1 cellular context compared by ENCODE assay signal in genomic region chr15:93241696-93242585, GRCh38.
TF ChIP-seq lines count a peak whose summit lies in the region.

No MANE protein-coding gene starts in this region.

TF ChIP-seq in H1, 55 proteins besides CTCF, POLR2A, EP300 and RAD21 (continued from another document):
- TF ChIP-seq, protein P1, sequence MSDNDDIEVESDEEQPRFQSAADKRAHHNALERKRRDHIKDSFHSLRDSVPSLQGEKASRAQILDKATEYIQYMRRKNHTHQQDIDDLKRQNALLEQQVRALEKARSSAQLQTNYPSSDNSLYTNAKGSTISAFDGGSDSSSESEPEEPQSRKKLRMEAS (IDR thresholded peaks at IDR 0.05): peak; percentile 32; the same call in 1 of the 2 replicates
- TF ChIP-seq CTBP2 (IDR thresholded peaks at IDR 0.05; ENCODE audit: borderline replicate concordance, insufficient read depth, insufficient read length, low read length): peak; percentile 40
- 0 out of 2 replicates have a peak, but pooled peaks have one; percentile 12 for TF ChIP-seq JUND (IDR thresholded peaks at IDR 0.05; ENCODE audit: low read length)
- TF ChIP-seq E2F6 (IDR thresholded peaks at IDR 0.05): peak; percentile 80
- TF ChIP-seq SP4 (IDR thresholded peaks at IDR 0.05; ENCODE audit: low read length): 0 out of 2 replicates have a peak, but pooled peaks have one; percentile 38
- 0 out of 4 replicates have a peak, but pooled peaks of 1 of the 2 experiments have one; percentile 9 for TF ChIP-seq SIN3A (conservative IDR thresholded peaks at IDR 0.05 in 1 of 2, IDR thresholded peaks at IDR 0.05 in 1 of 2; ENCODE audit: low read depth in 1 of 2, low read length in 2 of 2)
- TF ChIP-seq TBP (IDR thresholded peaks at IDR 0.05; ENCODE audit: low read depth, low read length): no peak
- TF ChIP-seq CBX8 (IDR thresholded peaks at IDR 0.05; ENCODE audit: borderline replicate concordance, low read depth, low read length): no peak
- TF ChIP-seq, protein P2, sequence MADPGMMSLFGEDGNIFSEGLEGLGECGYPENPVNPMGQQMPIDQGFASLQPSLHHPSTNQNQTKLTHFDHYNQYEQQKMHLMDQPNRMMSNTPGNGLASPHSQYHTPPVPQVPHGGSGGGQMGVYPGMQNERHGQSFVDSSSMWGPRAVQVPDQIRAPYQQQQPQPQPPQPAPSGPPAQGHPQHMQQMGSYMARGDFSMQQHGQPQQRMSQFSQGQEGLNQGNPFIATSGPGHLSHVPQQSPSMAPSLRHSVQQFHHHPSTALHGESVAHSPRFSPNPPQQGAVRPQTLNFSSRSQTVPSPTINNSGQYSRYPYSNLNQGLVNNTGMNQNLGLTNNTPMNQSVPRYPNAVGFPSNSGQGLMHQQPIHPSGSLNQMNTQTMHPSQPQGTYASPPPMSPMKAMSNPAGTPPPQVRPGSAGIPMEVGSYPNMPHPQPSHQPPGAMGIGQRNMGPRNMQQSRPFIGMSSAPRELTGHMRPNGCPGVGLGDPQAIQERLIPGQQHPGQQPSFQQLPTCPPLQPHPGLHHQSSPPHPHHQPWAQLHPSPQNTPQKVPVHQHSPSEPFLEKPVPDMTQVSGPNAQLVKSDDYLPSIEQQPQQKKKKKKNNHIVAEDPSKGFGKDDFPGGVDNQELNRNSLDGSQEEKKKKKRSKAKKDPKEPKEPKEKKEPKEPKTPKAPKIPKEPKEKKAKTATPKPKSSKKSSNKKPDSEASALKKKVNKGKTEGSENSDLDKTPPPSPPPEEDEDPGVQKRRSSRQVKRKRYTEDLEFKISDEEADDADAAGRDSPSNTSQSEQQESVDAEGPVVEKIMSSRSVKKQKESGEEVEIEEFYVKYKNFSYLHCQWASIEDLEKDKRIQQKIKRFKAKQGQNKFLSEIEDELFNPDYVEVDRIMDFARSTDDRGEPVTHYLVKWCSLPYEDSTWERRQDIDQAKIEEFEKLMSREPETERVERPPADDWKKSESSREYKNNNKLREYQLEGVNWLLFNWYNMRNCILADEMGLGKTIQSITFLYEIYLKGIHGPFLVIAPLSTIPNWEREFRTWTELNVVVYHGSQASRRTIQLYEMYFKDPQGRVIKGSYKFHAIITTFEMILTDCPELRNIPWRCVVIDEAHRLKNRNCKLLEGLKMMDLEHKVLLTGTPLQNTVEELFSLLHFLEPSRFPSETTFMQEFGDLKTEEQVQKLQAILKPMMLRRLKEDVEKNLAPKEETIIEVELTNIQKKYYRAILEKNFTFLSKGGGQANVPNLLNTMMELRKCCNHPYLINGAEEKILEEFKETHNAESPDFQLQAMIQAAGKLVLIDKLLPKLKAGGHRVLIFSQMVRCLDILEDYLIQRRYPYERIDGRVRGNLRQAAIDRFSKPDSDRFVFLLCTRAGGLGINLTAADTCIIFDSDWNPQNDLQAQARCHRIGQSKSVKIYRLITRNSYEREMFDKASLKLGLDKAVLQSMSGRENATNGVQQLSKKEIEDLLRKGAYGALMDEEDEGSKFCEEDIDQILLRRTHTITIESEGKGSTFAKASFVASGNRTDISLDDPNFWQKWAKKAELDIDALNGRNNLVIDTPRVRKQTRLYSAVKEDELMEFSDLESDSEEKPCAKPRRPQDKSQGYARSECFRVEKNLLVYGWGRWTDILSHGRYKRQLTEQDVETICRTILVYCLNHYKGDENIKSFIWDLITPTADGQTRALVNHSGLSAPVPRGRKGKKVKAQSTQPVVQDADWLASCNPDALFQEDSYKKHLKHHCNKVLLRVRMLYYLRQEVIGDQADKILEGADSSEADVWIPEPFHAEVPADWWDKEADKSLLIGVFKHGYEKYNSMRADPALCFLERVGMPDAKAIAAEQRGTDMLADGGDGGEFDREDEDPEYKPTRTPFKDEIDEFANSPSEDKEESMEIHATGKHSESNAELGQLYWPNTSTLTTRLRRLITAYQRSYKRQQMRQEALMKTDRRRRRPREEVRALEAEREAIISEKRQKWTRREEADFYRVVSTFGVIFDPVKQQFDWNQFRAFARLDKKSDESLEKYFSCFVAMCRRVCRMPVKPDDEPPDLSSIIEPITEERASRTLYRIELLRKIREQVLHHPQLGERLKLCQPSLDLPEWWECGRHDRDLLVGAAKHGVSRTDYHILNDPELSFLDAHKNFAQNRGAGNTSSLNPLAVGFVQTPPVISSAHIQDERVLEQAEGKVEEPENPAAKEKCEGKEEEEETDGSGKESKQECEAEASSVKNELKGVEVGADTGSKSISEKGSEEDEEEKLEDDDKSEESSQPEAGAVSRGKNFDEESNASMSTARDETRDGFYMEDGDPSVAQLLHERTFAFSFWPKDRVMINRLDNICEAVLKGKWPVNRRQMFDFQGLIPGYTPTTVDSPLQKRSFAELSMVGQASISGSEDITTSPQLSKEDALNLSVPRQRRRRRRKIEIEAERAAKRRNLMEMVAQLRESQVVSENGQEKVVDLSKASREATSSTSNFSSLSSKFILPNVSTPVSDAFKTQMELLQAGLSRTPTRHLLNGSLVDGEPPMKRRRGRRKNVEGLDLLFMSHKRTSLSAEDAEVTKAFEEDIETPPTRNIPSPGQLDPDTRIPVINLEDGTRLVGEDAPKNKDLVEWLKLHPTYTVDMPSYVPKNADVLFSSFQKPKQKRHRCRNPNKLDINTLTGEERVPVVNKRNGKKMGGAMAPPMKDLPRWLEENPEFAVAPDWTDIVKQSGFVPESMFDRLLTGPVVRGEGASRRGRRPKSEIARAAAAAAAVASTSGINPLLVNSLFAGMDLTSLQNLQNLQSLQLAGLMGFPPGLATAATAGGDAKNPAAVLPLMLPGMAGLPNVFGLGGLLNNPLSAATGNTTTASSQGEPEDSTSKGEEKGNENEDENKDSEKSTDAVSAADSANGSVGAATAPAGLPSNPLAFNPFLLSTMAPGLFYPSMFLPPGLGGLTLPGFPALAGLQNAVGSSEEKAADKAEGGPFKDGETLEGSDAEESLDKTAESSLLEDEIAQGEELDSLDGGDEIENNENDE (IDR thresholded peaks at IDR 0.05; ENCODE audit: insufficient replicate concordance, low read length): peak; percentile 38
- peak in 1 of 2 experiments; percentile 63; a peak in 1 of 4 replicates for TF ChIP-seq HDAC2 (IDR thresholded peaks at IDR 0.05; ENCODE audit: borderline replicate concordance in 1 of 2, low read depth in 2 of 2, low read length in 2 of 2)
- 0 out of 2 replicates have a peak, but pooled peaks have one; percentile 7 for TF ChIP-seq CREB1 (IDR thresholded peaks at IDR 0.05)
- TF ChIP-seq, protein P3, sequence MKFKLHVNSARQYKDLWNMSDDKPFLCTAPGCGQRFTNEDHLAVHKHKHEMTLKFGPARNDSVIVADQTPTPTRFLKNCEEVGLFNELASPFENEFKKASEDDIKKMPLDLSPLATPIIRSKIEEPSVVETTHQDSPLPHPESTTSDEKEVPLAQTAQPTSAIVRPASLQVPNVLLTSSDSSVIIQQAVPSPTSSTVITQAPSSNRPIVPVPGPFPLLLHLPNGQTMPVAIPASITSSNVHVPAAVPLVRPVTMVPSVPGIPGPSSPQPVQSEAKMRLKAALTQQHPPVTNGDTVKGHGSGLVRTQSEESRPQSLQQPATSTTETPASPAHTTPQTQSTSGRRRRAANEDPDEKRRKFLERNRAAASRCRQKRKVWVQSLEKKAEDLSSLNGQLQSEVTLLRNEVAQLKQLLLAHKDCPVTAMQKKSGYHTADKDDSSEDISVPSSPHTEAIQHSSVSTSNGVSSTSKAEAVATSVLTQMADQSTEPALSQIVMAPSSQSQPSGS (IDR thresholded peaks at IDR 0.05; ENCODE audit: low read length): no peak
- peak; percentile 57; the same call in 1 of the 2 replicates for TF ChIP-seq KDM1A (IDR thresholded peaks at IDR 0.05; ENCODE audit: borderline replicate concordance, low read length)
